Comparison of ENCODE assay signal across 8 cellular contexts in the genomic region with DNA sequence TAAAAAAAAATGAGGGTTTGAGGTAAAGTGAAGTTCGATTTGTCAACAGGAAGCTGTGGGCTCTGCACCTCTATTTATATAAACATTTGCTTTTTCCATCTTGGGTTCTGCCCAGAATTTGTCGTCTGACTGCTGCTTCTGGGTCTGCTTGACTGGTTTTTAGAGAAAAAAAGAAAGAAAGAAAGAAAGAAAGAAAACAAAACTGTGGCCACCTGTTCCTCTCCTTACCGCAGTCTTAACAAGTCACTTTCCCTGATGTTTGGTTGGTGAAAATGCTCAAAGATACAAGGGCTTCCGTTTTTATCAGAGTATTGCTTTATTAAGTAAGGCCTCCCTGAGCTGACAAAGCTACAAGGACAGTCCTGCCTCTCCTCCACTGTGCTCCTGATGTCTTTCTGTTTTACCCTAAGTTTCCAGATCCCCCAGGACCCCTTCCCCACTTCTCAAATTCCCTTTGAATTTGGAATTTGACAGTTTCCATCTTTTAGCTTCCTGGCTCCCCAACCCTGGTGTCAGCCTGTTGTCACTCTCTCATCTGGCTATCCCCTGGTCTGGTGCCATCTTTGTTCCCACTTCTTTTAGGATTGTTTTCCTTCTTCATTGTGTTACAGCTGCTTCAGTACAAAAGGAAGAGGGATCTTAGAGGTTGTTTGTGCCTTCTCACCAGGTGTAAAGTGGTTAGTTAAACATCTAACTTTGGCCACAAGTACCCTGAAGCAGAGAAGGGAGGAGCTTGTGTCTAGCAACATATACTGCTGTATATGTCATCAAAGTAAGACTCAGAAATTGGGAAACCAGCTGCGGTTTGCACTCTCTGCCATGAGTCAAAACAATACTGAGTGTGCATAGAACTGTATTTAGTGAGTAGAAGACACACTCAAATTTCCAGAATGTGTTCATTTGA.
DNase-seq lines count a peak whose midpoint lies in the region; ATAC-seq and TF ChIP-seq lines count a peak whose summit lies in the region.

No MANE protein-coding gene starts in this region.

- ATAC-seq in GM21717 (IDR thresholded peaks at IDR 0.05; ENCODE audit: unreplicated experiment): peak; percentile 55

- peak; percentile 80 for DNase-seq in GM12864 (ENCODE audit: low read depth)
- DNase-seq in activated gamma-delta T cell treated with anti-CD3 and anti-CD28 coated beads, Interleukin-2, amount 50 U/mL, for 16 hours (ENCODE audit: low read depth): peak; percentile 21
- peak; percentile 6 for DNase-seq in stimulated activated CD8-positive, alpha-beta memory T cell treated with anti-CD3 and anti-CD28 coated beads, Interleukin-15, amount 100 ng/mL, for 1 hour (ENCODE audit: low read depth)
- DNase-seq in HEK293T (ENCODE audit: extremely low spot score): no peak
- no peak for DNase-seq in cerebellar cortex (ENCODE audit: low spot score)
- no peak for DNase-seq in NCI-H2029 treated with DMSO at 0.1 percent for 48 hours (lab: John Stamatoyannopoulos, UW)

- H3K4me3 ChIP-seq in GM12864 (ENCODE audit: low read depth, low read length): no peak overlapping the region; the same call in 1 of the 2 replicates
- no peak overlapping the region for H3K4me3 ChIP-seq in Loucy (ENCODE audit: low read length, poor library complexity, severe bottlenecking)

- H3K4me1 ChIP-seq in Loucy (ENCODE audit: insufficient read depth, low read length, poor library complexity, severe bottlenecking): no peaks in the 10 kb centered on the region

- no peaks in the 10 kb centered on the region for H3K36me3 ChIP-seq in Loucy (ENCODE audit: insufficient read depth, low read length)

- no peaks in the 10 kb centered on the region for H4K20me1 ChIP-seq in Loucy (ENCODE audit: insufficient read depth, low read length, poor library complexity, severe bottlenecking)

- no peaks in the 10 kb centered on the region for H3K9me2 ChIP-seq in Loucy (replicated peaks; ENCODE audit: low read depth, low read length)

- POLR2A ChIA-PET in HEK293T (lab: Yijun Ruan, JAX): no interaction called here

- CTCF ChIA-PET in HEK293T (lab: Yijun Ruan, JAX): no interaction called here

- H3K79me2 ChIP-seq in Loucy (ENCODE audit: insufficient read depth, low read length): no peaks in the 10 kb centered on the region

- TF ChIP-seq CTCF in GM12864 (IDR thresholded peaks at IDR 0.05; ENCODE audit: low read depth, low read length, missing control alignments): no peak
- no peak for TF ChIP-seq CTCF in Loucy (conservative IDR thresholded peaks at IDR 0.05; ENCODE audit: low read length)

- no peaks in the 10 kb centered on the region for H3K27me3 ChIP-seq in Loucy (ENCODE audit: insufficient read depth, low read length, poor library complexity, severe bottlenecking)

- no peak overlapping the region for H3K4me2 ChIP-seq in Loucy (ENCODE audit: low read depth, low read length, poor library complexity, severe bottlenecking)

- no peaks in the 10 kb centered on the region for H3K9me3 ChIP-seq in Loucy (ENCODE audit: insufficient read depth, low read depth, low read length)

- H3F3A ChIP-seq in Loucy (ENCODE audit: low read depth): no peaks in the 10 kb centered on the region

- H2AFZ ChIP-seq in Loucy (ENCODE audit: low read length): peak overlapping the region; percentile 89

- no peak overlapping the region for H3K9ac ChIP-seq in Loucy (ENCODE audit: low read depth, low read length, poor library complexity, severe bottlenecking)

TF ChIP-seq in HEK293T, 16 proteins besides CTCF, POLR2A, EP300 and RAD21:
- TF ChIP-seq LEF1 (IDR thresholded peaks at IDR 0.05; ENCODE audit: borderline replicate concordance): no peak
- TF ChIP-seq L3MBTL2 (conservative IDR thresholded peaks at IDR 0.05): no peak
- no peak for TF ChIP-seq FOXK2 (IDR thresholded peaks at IDR 0.05)
- TF ChIP-seq TARDBP (IDR thresholded peaks at IDR 0.05): no peak
- TF ChIP-seq CTBP1 (IDR thresholded peaks at IDR 0.05; ENCODE audit: borderline replicate concordance): no peak
- TF ChIP-seq, protein P1, sequence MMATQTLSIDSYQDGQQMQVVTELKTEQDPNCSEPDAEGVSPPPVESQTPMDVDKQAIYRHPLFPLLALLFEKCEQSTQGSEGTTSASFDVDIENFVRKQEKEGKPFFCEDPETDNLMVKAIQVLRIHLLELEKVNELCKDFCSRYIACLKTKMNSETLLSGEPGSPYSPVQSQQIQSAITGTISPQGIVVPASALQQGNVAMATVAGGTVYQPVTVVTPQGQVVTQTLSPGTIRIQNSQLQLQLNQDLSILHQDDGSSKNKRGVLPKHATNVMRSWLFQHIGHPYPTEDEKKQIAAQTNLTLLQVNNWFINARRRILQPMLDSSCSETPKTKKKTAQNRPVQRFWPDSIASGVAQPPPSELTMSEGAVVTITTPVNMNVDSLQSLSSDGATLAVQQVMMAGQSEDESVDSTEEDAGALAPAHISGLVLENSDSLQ (IDR thresholded peaks at IDR 0.05): no peak
- no peak for TF ChIP-seq SUZ12 (IDR thresholded peaks at IDR 0.05)
- TF ChIP-seq ELF4 (IDR thresholded peaks at IDR 0.05): no peak
- TF ChIP-seq ZNF384 (IDR thresholded peaks at IDR 0.05): no peak
- no peak for TF ChIP-seq FOXA1 (IDR thresholded peaks at IDR 0.05)
- TF ChIP-seq HDGF (IDR thresholded peaks at IDR 0.05; ENCODE audit: borderline replicate concordance): no peak
- TF ChIP-seq FOXM1 (IDR thresholded peaks at IDR 0.05; ENCODE audit: borderline replicate concordance): no peak
- no peak for TF ChIP-seq BHLHE40 (IDR thresholded peaks at IDR 0.05; ENCODE audit: borderline replicate concordance)
- no peak for TF ChIP-seq SP1 (IDR thresholded peaks at IDR 0.05)
- TF ChIP-seq ARNT (IDR thresholded peaks at IDR 0.05): no peak
- no peak for TF ChIP-seq NFRKB (IDR thresholded peaks at IDR 0.05)

Comparison
In these comparisons a context has a peak if more than half of its experiments do, and no peak if none do; other contexts are left out.
1. DNase-seq: peak in GM12864 (single experiment), activated gamma-delta T cell treated with anti-CD3 and anti-CD28 coated beads, Interleukin-2, amount 50 U/mL, for 16 hours (single experiment) and stimulated activated CD8-positive, alpha-beta memory T cell treated with anti-CD3 and anti-CD28 coated beads, Interleukin-15, amount 100 ng/mL, for 1 hour (single experiment); none in HEK293T (single experiment), cerebellar cortex (single experiment) and NCI-H2029 treated with DMSO at 0.1 percent for 48 hours (single experiment).